ENCODE assay signal across 1 cellular context in the genomic region with DNA sequence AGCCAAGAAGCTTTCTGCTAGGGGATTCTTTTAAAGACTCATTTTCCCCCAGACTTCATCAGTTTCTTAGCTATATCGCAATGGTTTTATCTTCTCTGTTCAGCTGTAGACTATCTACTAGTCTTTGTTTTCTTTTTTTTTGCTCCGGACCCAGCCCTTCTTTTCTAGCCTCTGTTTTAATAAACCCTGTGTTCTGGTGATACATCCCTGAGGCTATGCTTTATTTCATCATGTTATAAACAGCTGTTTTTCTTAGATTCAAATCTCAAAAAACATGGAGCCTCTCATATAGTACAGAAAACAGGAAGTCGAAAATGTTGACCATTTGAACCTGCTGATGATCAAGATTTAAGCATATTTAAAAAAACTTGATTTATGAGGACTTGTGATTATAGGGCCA.
TF ChIP-seq lines count a peak whose summit lies in the region.

No MANE protein-coding gene starts in this region.

TF ChIP-seq in K562, 482 proteins besides CTCF, POLR2A, EP300 and RAD21 (continued from another document and continues in another):
- TF ChIP-seq, protein P1, sequence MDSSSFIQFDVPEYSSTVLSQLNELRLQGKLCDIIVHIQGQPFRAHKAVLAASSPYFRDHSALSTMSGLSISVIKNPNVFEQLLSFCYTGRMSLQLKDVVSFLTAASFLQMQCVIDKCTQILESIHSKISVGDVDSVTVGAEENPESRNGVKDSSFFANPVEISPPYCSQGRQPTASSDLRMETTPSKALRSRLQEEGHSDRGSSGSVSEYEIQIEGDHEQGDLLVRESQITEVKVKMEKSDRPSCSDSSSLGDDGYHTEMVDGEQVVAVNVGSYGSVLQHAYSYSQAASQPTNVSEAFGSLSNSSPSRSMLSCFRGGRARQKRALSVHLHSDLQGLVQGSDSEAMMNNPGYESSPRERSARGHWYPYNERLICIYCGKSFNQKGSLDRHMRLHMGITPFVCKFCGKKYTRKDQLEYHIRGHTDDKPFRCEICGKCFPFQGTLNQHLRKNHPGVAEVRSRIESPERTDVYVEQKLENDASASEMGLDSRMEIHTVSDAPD (CRISPR knock-in tag; IDR thresholded peaks at IDR 0.05): no peak
- TF ChIP-seq ESRRA (IDR thresholded peaks at IDR 0.05; ENCODE audit: borderline replicate concordance, low read depth) (no peak), HMG20B (CRISPR knock-in tag; IDR thresholded peaks at IDR 0.05) (no peak), KDM5B (IDR thresholded peaks at IDR 0.05; ENCODE audit: insufficient replicate concordance, low read depth, low read length) (no peak), FOXP1 (CRISPR knock-in tag; IDR thresholded peaks at IDR 0.05) (no peak), ZNF507 (tag; conservative IDR thresholded peaks at IDR 0.05) (no peak), STAT5B (CRISPR knock-in tag; IDR thresholded peaks at IDR 0.05) (no peak), CREM (IDR thresholded peaks at IDR 0.05; ENCODE audit: low read depth) (no peak), TEAD1 (CRISPR knock-in tag; IDR thresholded peaks at IDR 0.05) (no peak), FOXJ2 (tag; IDR thresholded peaks at IDR 0.05) (no peak), ZNF41 (CRISPR knock-in tag; conservative IDR thresholded peaks at IDR 0.05) (no peak), CREB1 (IDR thresholded peaks at IDR 0.05) (no peak), CREB1 (CRISPR knock-in tag; IDR thresholded peaks at IDR 0.05) (no peak), ZFX (CRISPR knock-in tag; IDR thresholded peaks at IDR 0.05) (no peak), PURB (CRISPR knock-in tag; IDR thresholded peaks at IDR 0.05; ENCODE audit: low read depth) (no peak), NR2C1 (IDR thresholded peaks at IDR 0.05) (0 out of 2 replicates have a peak, but pooled peaks have one; percentile 15), NR2C1 (tag; IDR thresholded peaks at IDR 0.05) (no peak), CCAR2 (IDR thresholded peaks at IDR 0.05; ENCODE audit: low read depth, low read length) (no peak), STAG1 (CRISPR knock-in tag; IDR thresholded peaks at IDR 0.05; ENCODE audit: borderline replicate concordance) (no peak), FOXM1 (IDR thresholded peaks at IDR 0.05; ENCODE audit: low read depth) (peak; percentile 60; the same call in 1 of the 2 replicates), FOXM1 (CRISPR knock-in tag; IDR thresholded peaks at IDR 0.05; ENCODE audit: low read depth) (no peak), KLF6 (CRISPR knock-in tag; IDR thresholded peaks at IDR 0.05; ENCODE audit: borderline replicate concordance) (no peak), ZNF75A (CRISPR knock-in tag; IDR thresholded peaks at IDR 0.05) (no peak), ZKSCAN8 (CRISPR knock-in tag; IDR thresholded peaks at IDR 0.05) (no peak), GABPB1 (CRISPR knock-in tag; IDR thresholded peaks at IDR 0.05) (no peak), PHF21A (IDR thresholded peaks at IDR 0.05; ENCODE audit: borderline replicate concordance, low read depth) (no peak), SPI1 (IDR thresholded peaks at IDR 0.05; ENCODE audit: borderline replicate concordance, low read depth, low read length) (peak; percentile 84), PRPF4 (IDR thresholded peaks at IDR 0.05; ENCODE audit: insufficient read depth, low read depth, low read length, poor library complexity, severe bottlenecking) (no peak), ZNF12 (CRISPR knock-in tag; IDR thresholded peaks at IDR 0.05) (no peak), KLF13 (tag; IDR thresholded peaks at IDR 0.05; ENCODE audit: borderline replicate concordance, low read depth) (no peak), JUN (IDR thresholded peaks at IDR 0.05; ENCODE audit: borderline replicate concordance, low read depth, low read length) (no peak), JUN (CRISPR knock-in tag; IDR thresholded peaks at IDR 0.05; ENCODE audit: borderline replicate concordance) (no peak), GTF2A2 (tag; IDR thresholded peaks at IDR 0.05) (no peak), PML (IDR thresholded peaks at IDR 0.05; ENCODE audit: low read length) (peak; percentile 36; the same call in 1 of the 2 replicates), BCL6 (CRISPR knock-in tag; IDR thresholded peaks at IDR 0.05) (no peak), MCM5 (IDR thresholded peaks at IDR 0.05; ENCODE audit: low read depth) (no peak), POU5F1 (IDR thresholded peaks at IDR 0.05; ENCODE audit: borderline replicate concordance, low read depth, low read length, partially characterized antibody) (no peak), PHF8 (IDR thresholded peaks at IDR 0.05; ENCODE audit: borderline replicate concordance, low read length) (no peak), ZNF239 (CRISPR knock-in tag; IDR thresholded peaks at IDR 0.05) (no peak)
- TF ChIP-seq, protein P2, sequence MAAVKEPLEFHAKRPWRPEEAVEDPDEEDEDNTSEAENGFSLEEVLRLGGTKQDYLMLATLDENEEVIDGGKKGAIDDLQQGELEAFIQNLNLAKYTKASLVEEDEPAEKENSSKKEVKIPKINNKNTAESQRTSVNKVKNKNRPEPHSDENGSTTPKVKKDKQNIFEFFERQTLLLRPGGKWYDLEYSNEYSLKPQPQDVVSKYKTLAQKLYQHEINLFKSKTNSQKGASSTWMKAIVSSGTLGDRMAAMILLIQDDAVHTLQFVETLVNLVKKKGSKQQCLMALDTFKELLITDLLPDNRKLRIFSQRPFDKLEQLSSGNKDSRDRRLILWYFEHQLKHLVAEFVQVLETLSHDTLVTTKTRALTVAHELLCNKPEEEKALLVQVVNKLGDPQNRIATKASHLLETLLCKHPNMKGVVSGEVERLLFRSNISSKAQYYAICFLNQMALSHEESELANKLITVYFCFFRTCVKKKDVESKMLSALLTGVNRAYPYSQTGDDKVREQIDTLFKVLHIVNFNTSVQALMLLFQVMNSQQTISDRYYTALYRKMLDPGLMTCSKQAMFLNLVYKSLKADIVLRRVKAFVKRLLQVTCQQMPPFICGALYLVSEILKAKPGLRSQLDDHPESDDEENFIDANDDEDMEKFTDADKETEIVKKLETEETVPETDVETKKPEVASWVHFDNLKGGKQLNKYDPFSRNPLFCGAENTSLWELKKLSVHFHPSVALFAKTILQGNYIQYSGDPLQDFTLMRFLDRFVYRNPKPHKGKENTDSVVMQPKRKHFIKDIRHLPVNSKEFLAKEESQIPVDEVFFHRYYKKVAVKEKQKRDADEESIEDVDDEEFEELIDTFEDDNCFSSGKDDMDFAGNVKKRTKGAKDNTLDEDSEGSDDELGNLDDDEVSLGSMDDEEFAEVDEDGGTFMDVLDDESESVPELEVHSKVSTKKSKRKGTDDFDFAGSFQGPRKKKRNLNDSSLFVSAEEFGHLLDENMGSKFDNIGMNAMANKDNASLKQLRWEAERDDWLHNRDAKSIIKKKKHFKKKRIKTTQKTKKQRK (IDR thresholded peaks at IDR 0.05; ENCODE audit: borderline replicate concordance, low read depth, low read length): no peak
- TF ChIP-seq, protein P3, sequence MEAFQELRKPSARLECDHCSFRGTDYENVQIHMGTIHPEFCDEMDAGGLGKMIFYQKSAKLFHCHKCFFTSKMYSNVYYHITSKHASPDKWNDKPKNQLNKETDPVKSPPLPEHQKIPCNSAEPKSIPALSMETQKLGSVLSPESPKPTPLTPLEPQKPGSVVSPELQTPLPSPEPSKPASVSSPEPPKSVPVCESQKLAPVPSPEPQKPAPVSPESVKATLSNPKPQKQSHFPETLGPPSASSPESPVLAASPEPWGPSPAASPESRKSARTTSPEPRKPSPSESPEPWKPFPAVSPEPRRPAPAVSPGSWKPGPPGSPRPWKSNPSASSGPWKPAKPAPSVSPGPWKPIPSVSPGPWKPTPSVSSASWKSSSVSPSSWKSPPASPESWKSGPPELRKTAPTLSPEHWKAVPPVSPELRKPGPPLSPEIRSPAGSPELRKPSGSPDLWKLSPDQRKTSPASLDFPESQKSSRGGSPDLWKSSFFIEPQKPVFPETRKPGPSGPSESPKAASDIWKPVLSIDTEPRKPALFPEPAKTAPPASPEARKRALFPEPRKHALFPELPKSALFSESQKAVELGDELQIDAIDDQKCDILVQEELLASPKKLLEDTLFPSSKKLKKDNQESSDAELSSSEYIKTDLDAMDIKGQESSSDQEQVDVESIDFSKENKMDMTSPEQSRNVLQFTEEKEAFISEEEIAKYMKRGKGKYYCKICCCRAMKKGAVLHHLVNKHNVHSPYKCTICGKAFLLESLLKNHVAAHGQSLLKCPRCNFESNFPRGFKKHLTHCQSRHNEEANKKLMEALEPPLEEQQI (IDR thresholded peaks at IDR 0.05): 0 out of 2 replicates have a peak, but pooled peaks have one; percentile 36
- TF ChIP-seq, protein P4, sequence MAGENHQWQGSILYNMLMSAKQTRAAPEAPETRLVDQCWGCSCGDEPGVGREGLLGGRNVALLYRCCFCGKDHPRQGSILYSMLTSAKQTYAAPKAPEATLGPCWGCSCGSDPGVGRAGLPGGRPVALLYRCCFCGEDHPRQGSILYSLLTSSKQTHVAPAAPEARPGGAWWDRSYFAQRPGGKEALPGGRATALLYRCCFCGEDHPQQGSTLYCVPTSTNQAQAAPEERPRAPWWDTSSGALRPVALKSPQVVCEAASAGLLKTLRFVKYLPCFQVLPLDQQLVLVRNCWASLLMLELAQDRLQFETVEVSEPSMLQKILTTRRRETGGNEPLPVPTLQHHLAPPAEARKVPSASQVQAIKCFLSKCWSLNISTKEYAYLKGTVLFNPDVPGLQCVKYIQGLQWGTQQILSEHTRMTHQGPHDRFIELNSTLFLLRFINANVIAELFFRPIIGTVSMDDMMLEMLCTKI (IDR thresholded peaks at IDR 0.05; ENCODE audit: partially characterized antibody): no peak
- TF ChIP-seq, protein P5, sequence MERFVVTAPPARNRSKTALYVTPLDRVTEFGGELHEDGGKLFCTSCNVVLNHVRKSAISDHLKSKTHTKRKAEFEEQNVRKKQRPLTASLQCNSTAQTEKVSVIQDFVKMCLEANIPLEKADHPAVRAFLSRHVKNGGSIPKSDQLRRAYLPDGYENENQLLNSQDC (CRISPR knock-in tag; IDR thresholded peaks at IDR 0.05): no peak
- TF ChIP-seq, protein P6, sequence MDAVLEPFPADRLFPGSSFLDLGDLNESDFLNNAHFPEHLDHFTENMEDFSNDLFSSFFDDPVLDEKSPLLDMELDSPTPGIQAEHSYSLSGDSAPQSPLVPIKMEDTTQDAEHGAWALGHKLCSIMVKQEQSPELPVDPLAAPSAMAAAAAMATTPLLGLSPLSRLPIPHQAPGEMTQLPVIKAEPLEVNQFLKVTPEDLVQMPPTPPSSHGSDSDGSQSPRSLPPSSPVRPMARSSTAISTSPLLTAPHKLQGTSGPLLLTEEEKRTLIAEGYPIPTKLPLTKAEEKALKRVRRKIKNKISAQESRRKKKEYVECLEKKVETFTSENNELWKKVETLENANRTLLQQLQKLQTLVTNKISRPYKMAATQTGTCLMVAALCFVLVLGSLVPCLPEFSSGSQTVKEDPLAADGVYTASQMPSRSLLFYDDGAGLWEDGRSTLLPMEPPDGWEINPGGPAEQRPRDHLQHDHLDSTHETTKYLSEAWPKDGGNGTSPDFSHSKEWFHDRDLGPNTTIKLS (IDR thresholded peaks at IDR 0.05; ENCODE audit: borderline replicate concordance, low read depth): no peak
- TF ChIP-seq, protein P7, sequence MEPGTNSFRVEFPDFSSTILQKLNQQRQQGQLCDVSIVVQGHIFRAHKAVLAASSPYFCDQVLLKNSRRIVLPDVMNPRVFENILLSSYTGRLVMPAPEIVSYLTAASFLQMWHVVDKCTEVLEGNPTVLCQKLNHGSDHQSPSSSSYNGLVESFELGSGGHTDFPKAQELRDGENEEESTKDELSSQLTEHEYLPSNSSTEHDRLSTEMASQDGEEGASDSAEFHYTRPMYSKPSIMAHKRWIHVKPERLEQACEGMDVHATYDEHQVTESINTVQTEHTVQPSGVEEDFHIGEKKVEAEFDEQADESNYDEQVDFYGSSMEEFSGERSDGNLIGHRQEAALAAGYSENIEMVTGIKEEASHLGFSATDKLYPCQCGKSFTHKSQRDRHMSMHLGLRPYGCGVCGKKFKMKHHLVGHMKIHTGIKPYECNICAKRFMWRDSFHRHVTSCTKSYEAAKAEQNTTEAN (CRISPR knock-in tag; IDR thresholded peaks at IDR 0.05): no peak
- TF ChIP-seq, protein P8, sequence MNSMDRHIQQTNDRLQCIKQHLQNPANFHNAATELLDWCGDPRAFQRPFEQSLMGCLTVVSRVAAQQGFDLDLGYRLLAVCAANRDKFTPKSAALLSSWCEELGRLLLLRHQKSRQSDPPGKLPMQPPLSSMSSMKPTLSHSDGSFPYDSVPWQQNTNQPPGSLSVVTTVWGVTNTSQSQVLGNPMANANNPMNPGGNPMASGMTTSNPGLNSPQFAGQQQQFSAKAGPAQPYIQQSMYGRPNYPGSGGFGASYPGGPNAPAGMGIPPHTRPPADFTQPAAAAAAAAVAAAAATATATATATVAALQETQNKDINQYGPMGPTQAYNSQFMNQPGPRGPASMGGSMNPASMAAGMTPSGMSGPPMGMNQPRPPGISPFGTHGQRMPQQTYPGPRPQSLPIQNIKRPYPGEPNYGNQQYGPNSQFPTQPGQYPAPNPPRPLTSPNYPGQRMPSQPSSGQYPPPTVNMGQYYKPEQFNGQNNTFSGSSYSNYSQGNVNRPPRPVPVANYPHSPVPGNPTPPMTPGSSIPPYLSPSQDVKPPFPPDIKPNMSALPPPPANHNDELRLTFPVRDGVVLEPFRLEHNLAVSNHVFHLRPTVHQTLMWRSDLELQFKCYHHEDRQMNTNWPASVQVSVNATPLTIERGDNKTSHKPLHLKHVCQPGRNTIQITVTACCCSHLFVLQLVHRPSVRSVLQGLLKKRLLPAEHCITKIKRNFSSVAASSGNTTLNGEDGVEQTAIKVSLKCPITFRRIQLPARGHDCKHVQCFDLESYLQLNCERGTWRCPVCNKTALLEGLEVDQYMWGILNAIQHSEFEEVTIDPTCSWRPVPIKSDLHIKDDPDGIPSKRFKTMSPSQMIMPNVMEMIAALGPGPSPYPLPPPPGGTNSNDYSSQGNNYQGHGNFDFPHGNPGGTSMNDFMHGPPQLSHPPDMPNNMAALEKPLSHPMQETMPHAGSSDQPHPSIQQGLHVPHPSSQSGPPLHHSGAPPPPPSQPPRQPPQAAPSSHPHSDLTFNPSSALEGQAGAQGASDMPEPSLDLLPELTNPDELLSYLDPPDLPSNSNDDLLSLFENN (IDR thresholded peaks at IDR 0.05; ENCODE audit: low read depth in 2 of 2, low read length in 2 of 2): no peak
- TF ChIP-seq, protein P9, sequence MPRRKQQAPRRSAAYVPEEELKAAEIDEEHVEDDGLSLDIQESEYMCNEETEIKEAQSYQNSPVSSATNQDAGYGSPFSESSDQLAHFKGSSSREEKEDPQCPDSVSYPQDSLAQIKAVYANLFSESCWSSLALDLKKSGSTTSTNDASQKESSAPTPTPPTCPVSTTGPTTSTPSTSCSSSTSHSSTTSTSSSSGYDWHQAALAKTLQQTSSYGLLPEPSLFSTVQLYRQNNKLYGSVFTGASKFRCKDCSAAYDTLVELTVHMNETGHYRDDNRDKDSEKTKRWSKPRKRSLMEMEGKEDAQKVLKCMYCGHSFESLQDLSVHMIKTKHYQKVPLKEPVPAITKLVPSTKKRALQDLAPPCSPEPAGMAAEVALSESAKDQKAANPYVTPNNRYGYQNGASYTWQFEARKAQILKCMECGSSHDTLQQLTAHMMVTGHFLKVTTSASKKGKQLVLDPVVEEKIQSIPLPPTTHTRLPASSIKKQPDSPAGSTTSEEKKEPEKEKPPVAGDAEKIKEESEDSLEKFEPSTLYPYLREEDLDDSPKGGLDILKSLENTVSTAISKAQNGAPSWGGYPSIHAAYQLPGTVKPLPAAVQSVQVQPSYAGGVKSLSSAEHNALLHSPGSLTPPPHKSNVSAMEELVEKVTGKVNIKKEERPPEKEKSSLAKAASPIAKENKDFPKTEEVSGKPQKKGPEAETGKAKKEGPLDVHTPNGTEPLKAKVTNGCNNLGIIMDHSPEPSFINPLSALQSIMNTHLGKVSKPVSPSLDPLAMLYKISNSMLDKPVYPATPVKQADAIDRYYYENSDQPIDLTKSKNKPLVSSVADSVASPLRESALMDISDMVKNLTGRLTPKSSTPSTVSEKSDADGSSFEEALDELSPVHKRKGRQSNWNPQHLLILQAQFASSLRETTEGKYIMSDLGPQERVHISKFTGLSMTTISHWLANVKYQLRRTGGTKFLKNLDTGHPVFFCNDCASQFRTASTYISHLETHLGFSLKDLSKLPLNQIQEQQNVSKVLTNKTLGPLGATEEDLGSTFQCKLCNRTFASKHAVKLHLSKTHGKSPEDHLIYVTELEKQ (CRISPR knock-in tag; IDR thresholded peaks at IDR 0.05): no peak
